In the genomic region with DNA sequence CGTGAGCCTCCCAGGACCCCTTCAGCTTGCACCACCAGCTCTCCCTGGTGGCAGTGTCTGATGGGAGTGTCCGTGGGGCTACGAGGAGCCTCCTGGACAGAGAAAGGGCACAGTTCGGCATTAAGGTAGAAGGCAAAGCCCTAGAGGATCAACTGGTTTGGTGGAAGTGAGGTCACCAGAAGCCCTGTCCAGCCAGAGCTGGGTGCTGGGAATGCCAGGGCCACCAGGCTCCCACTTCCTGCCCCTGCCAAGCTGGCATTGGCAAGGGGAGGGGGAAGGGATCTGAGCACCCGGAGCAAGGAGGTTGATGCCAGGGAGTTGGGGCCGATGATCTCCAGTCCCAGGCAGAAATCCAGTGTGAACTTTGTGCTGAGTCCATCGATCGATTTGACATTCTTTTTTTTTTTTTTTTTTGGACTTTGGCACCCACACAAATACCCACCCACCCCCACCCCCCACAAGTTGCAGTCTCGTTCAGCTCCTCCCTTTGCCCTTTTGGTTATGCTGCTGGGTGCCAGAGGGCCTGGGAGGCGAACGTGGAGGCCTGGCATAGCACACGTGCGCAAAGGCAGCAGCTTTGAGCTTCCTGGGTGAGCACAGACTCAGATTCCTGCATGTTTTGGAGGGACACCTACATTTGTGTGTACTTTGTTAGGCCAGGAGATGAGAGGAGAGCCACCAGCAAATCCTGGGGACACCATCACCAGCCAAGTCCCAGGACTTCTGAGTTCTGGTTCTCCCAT, we compare ENCODE assay signal across 8 cellular contexts. TPM values are rescaled to one million over a fixed set of nuclear protein-coding genes. Genes with fewer than 3 reads are reported as not detected.
DNase-seq lines count a peak whose midpoint lies in the region; ATAC-seq and TF ChIP-seq lines count a peak whose summit lies in the region.

No MANE protein-coding gene starts in this region.

- TF ChIP-seq CTCF in AG04450 (IDR thresholded peaks at IDR 0.05; ENCODE audit: low read depth, low read length) (no peak), choroid plexus epithelial cell (conservative IDR thresholded peaks at IDR 0.05; ENCODE audit: low read depth, low read length) (no peak)

- DNase-seq in AG04450 (ENCODE audit: low read depth, low spot score) (no peak), choroid plexus epithelial cell (ENCODE audit: low read depth) (no peak), myocyte (ENCODE audit: low read depth) (peak; percentile 54), GM19238 (ENCODE audit: insufficient read length, low spot score) (no peak), NCI-H2107 treated with DMSO at 0.1 percent for 48 hours (lab: John Stamatoyannopoulos, UW; ENCODE audit: unreplicated experiment) (no peak)

- H3K27ac ChIP-seq in AG04450 (ENCODE audit: low read depth, low read length) = no peak overlapping the region

- peaks cover 4% of the 10 kb centered on the region for H3K27me3 ChIP-seq in AG04450 (ENCODE audit: control insufficient read depth, insufficient read depth, low read length)

- H3K4me3 ChIP-seq in AG04450 (ENCODE audit: low read depth, low read length) (peak overlapping the region; percentile 70), choroid plexus epithelial cell (ENCODE audit: low read depth, low read length) (peak overlapping the region; percentile 75)

- ATAC-seq in GM21526 (IDR thresholded peaks at IDR 0.05; ENCODE audit: low FRiP score, unreplicated experiment) (no peak), GM18907 (IDR thresholded peaks at IDR 0.05; ENCODE audit: unreplicated experiment) (no peak)

- TF ChIP-seq RAD21 in Ishikawa (IDR thresholded peaks at IDR 0.05; ENCODE audit: low read depth) = no peak

- CTCF ChIA-PET in AG04450 (lab: Charles Lee) = interaction anchor here (0.8 to 2.0 kb wide), 5 partner anchors 10 to 112 kb away, joined by 4 to 9 read pairs (median 4); no protein-coding TSS in a partner anchor

- H3K9me3 ChIP-seq in AG04450 (ENCODE audit: control insufficient read depth, insufficient read depth, low read length) = no peaks in the 10 kb centered on the region; the same call in 1 of the 2 replicates

- no peak for TF ChIP-seq EP300 in Ishikawa (IDR thresholded peaks at IDR 0.05; ENCODE audit: borderline replicate concordance)

- POLR2A ChIA-PET in AG04450 (lab: Yijun Ruan, JAX) = no interaction called here

TF ChIP-seq in Ishikawa, 13 proteins besides CTCF, POLR2A, EP300 and RAD21:
- TF ChIP-seq NFIC (IDR thresholded peaks at IDR 0.05) (no peak), TAF1 (IDR thresholded peaks at IDR 0.05; ENCODE audit: low read depth) (no peak), REST (IDR thresholded peaks at IDR 0.05; ENCODE audit: low read depth) (peak; percentile 42; the same call in 1 of the 2 replicates), USF1 (IDR thresholded peaks at IDR 0.05) (no peak)

RNA-seq across cellular contexts. Expression of gene NHERF1, which starts 2.1 kb away (rescaled TPM):
- polyA plus RNA-seq in AG04450 (2011; rRNA removed) = 10.4 and 10.5 TPM in 2 replicates
- polyA minus RNA-seq in AG04450 (2011; rRNA and poly(A)+ RNA removed) = 10.9 and 11.5 TPM in 2 replicates
- 54.0 and 63.8 TPM in 2 replicates for total RNA-seq in myocyte
- polyA plus RNA-seq in myocyte (2012) = 82.5 TPM

RNA-seq across cellular contexts. Expression of gene RAB37, which starts 13.4 kb away (rescaled TPM):
- 0.16 and 0.21 TPM in 2 replicates for polyA plus RNA-seq in AG04450 (2011; rRNA removed)
- polyA minus RNA-seq in AG04450 (2011; rRNA and poly(A)+ RNA removed) = not detected in 2 replicates
- total RNA-seq in myocyte = 0.57 TPM in 1 of 2 replicates, not detected in the other
- 0.48 TPM for polyA plus RNA-seq in myocyte (2012)

RNA-seq across cellular contexts. Expression of gene NAT9, which starts 25.6 kb away (rescaled TPM):
- 33.6 and 37.3 TPM in 2 replicates for polyA plus RNA-seq in AG04450 (2011; rRNA removed)
- polyA minus RNA-seq in AG04450 (2011; rRNA and poly(A)+ RNA removed) = 53.9 and 68.9 TPM in 2 replicates
- 47.7 and 50.4 TPM in 2 replicates for total RNA-seq in myocyte
- polyA plus RNA-seq in myocyte (2012) = 65.2 TPM

RNA-seq across cellular contexts. Expression of gene CD300LF, which starts 37.8 kb away (rescaled TPM):
- polyA plus RNA-seq in AG04450 (2011; rRNA removed) = not detected in 2 replicates
- polyA minus RNA-seq in AG04450 (2011; rRNA and poly(A)+ RNA removed) = not detected in 2 replicates
- 0.26 TPM in 1 of 2 replicates, not detected in the other for total RNA-seq in myocyte
- polyA plus RNA-seq in myocyte (2012) = not detected
